In the genomic region with DNA sequence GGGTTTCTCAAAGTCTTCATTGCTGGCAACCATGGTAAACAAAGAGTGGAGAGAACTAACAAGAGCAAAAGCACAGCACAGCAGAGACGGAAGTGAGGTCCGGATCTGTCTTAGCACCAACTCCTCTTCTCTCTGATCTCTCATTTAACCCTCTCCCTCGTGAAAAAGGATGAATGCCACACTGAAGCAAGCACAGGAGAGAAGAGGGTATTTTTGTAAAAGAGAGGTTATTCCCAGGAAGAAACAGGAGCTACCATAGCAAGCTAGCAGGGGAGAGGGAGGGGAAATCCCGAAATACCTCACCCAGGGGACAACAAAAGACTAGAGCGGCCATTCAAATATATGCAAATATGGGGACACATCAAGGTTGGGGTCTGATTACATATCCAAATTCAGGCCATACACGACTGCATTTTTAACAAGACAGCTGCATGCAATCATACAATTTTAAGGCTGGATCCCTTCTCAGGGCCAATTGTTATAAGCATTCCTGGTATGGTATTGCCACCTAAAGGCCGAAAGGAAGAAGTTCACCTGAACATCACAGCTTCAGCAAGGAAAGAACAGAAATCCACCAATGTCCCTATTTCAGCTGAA, we compare ENCODE assay signal across 8 cellular contexts. TPM values are rescaled to one million over a fixed set of nuclear protein-coding genes. Genes with fewer than 3 reads are reported as not detected.
DNase-seq lines count a peak whose midpoint lies in the region; ATAC-seq and TF ChIP-seq lines count a peak whose summit lies in the region.

No MANE protein-coding gene starts in this region.

- H3K9me3 ChIP-seq in tibial nerve = no peaks in the 10 kb centered on the region

- no peak for TF ChIP-seq EP300 in tibial nerve (IDR thresholded peaks at IDR 0.05)

- no peaks in the 10 kb centered on the region for H3K36me3 ChIP-seq in kidney epithelial cell (ENCODE audit: control insufficient read depth, insufficient read depth, low read length)
- peaks cover 0 to 3% (median 0%) of the 10 kb centered on the region in 3 donors for H3K36me3 ChIP-seq in tibial nerve

- no peak overlapping the region for H3K27ac ChIP-seq in tibial nerve

- no peaks in the 10 kb centered on the region for H3K27me3 ChIP-seq in kidney epithelial cell (ENCODE audit: control insufficient read depth, insufficient read depth, low read length)
- peaks cover 0 to 4% of the 10 kb centered on the region in 2 donors for H3K27me3 ChIP-seq in tibial nerve

- H3K4me1 ChIP-seq in tibial nerve = no peaks in the 10 kb centered on the region

- peak; percentile 22 for DNase-seq in NCI-H510A treated with DMSO at 0.1 percent for 48 hours (lab: John Stamatoyannopoulos, UW)
- no peak for DNase-seq in NCI-H510A (lab: John Stamatoyannopoulos, UW)
- peak; percentile 29 for DNase-seq in GM19240 (ENCODE audit: insufficient read length, low spot score)
- DNase-seq in NCI-H460 (ENCODE audit: extremely low read depth, low read depth) = peak; percentile 32
- peak; percentile 66 for DNase-seq in astrocyte of the hippocampus (ENCODE audit: low read depth, low spot score)
- DNase-seq in kidney epithelial cell (ENCODE audit: low read depth) = no peak
- DNase-seq in tibial nerve (ENCODE audit: low spot score in 2 of 2) = no peak

- TF ChIP-seq POLR2A in tibial nerve (IDR thresholded peaks at IDR 0.05) = no peak

- H3K4me3 ChIP-seq in kidney epithelial cell (ENCODE audit: low read depth, low read length) (no peak overlapping the region), tibial nerve (no peak overlapping the region)

- 23 to 31% methylated on average over 7 of the region's 7 CpGs for WGBS in tibial nerve, 2 donors

- peak; percentile 87 for ATAC-seq in HG03432 (IDR thresholded peaks at IDR 0.05; ENCODE audit: unreplicated experiment)

- TF ChIP-seq CTCF in kidney epithelial cell (IDR thresholded peaks at IDR 0.05; ENCODE audit: insufficient read depth, low read length, poor library complexity, severe bottlenecking) = peak; percentile 60
- TF ChIP-seq CTCF in tibial nerve (IDR thresholded peaks at IDR 0.05) = peak; percentile 29 to 69 (median 59)

RNA-seq across cellular contexts. Expression of a gene that starts 46.6 kb away (rescaled TPM):
- not detected in 2 replicates for total RNA-seq in NCI-H460 (2014; rRNA removed; shearing (Covaris generic))
- polyA plus RNA-seq in NCI-H460 (2014; cell fraction: nucleus; rRNA removed) = not detected in 2 replicates
- total RNA-seq in kidney epithelial cell = not detected in 2 replicates
- 1 to 10 TPM in 1 of 4 donors, under 1 TPM in 1, not detected in 2; 0.20 to 1.3 TPM for total RNA-seq in tibial nerve

Comparison
In these comparisons a context has a peak if more than half of its experiments do, and no peak if none do; other contexts are left out.
1. DNase-seq: peak in NCI-H510A treated with DMSO at 0.1 percent for 48 hours (single experiment), GM19240 (single experiment), NCI-H460 (single experiment) and astrocyte of the hippocampus (single experiment); none in NCI-H510A (single experiment), kidney epithelial cell (single experiment) and tibial nerve (0 of 2).